In genomic region chr10:103396789-103397087, GRCh38 we compare ENCODE assay signal across 1 cellular context.
TF ChIP-seq lines count a peak whose summit lies in the region.

No MANE protein-coding gene starts in this region.

TF ChIP-seq in HepG2, 621 proteins besides CTCF, POLR2A, EP300 and RAD21 (continues in another document):
- TF ChIP-seq HMGXB4 (CRISPR knock-in tag; IDR thresholded peaks at IDR 0.05; ENCODE audit: borderline replicate concordance in 1 of 2, low read depth in 1 of 2), result peak in 1 of 2 experiments; percentile 3; a peak in 2 of 4 replicates
- TF ChIP-seq MTERF4 (CRISPR knock-in tag; IDR thresholded peaks at IDR 0.05), result peak; percentile 93; the same call in 1 of the 2 replicates
- TF ChIP-seq ZNF18 (CRISPR knock-in tag; IDR thresholded peaks at IDR 0.05; ENCODE audit: insufficient replicate concordance), result peak; percentile 73
- no peak for TF ChIP-seq ZFP36L2 (CRISPR knock-in tag; IDR thresholded peaks at IDR 0.05)
- 0 out of 2 replicates have a peak, but pooled peaks have one; percentile 6 for TF ChIP-seq HIVEP1 (CRISPR knock-in tag; IDR thresholded peaks at IDR 0.05)
- 0 out of 2 replicates have a peak, but pooled peaks have one; percentile 15 for TF ChIP-seq MED13 (CRISPR knock-in tag; IDR thresholded peaks at IDR 0.05)
- 0 out of 2 replicates have a peak, but pooled peaks have one; percentile 18 for TF ChIP-seq TOPORS (CRISPR knock-in tag; IDR thresholded peaks at IDR 0.05)
- 0 out of 2 replicates have a peak, but pooled peaks have one; percentile 0 for TF ChIP-seq ZNF792 (CRISPR knock-in tag; IDR thresholded peaks at IDR 0.05)
- 0 out of 2 replicates have a peak, but pooled peaks have one; percentile 47 for TF ChIP-seq NCOA1 (CRISPR knock-in tag; IDR thresholded peaks at IDR 0.05)
- TF ChIP-seq NAIF1 (CRISPR knock-in tag; IDR thresholded peaks at IDR 0.05; ENCODE audit: borderline replicate concordance), result 0 out of 2 replicates have a peak, but pooled peaks have one; percentile 4
- 0 out of 2 replicates have a peak, but pooled peaks have one; percentile 7 for TF ChIP-seq MXD4 (CRISPR knock-in tag; IDR thresholded peaks at IDR 0.05)
- TF ChIP-seq PRDM4 (CRISPR knock-in tag; IDR thresholded peaks at IDR 0.05; ENCODE audit: borderline replicate concordance), result 0 out of 2 replicates have a peak, but pooled peaks have one; percentile 46
- TF ChIP-seq ZNF577 (CRISPR knock-in tag; IDR thresholded peaks at IDR 0.05; ENCODE audit: borderline replicate concordance, low read depth), result no peak
- TF ChIP-seq HOXA3 (CRISPR knock-in tag; IDR thresholded peaks at IDR 0.05), result no peak
- TF ChIP-seq ZNF501 (CRISPR knock-in tag; IDR thresholded peaks at IDR 0.05), result peak; percentile 6; the same call in 1 of the 2 replicates
- TF ChIP-seq ZNF101 (CRISPR knock-in tag; IDR thresholded peaks at IDR 0.05; ENCODE audit: borderline replicate concordance, low read depth), result peak; percentile 14; the same call in 1 of the 2 replicates
- 0 out of 2 replicates have a peak, but pooled peaks have one; percentile 26 for TF ChIP-seq ZNF329 (CRISPR knock-in tag; IDR thresholded peaks at IDR 0.05; ENCODE audit: low read depth)
- no peak for TF ChIP-seq AGO2 (optimal IDR thresholded peaks at IDR 0.05; ENCODE audit: low read depth, low read length)
- TF ChIP-seq NKX3-1 (CRISPR knock-in tag; IDR thresholded peaks at IDR 0.05), result peak; percentile 5; the same call in 1 of the 2 replicates
- 0 out of 2 replicates have a peak, but pooled peaks have one; percentile 34 for TF ChIP-seq XBP1 (CRISPR knock-in tag; IDR thresholded peaks at IDR 0.05)
- TF ChIP-seq ZNF224 (CRISPR knock-in tag; IDR thresholded peaks at IDR 0.05), result 0 out of 2 replicates have a peak, but pooled peaks have one; percentile 1
- no peak for TF ChIP-seq DRAP1 (CRISPR knock-in tag; IDR thresholded peaks at IDR 0.05)
- 0 out of 2 replicates have a peak, but pooled peaks have one; percentile 67 for TF ChIP-seq ZNF414 (CRISPR knock-in tag; IDR thresholded peaks at IDR 0.05)
- 0 out of 2 replicates have a peak, but pooled peaks have one; percentile 11 for TF ChIP-seq ZGPAT (CRISPR knock-in tag; IDR thresholded peaks at IDR 0.05)
- 0 out of 2 replicates have a peak, but pooled peaks have one; percentile 5 for TF ChIP-seq WIZ (CRISPR knock-in tag; IDR thresholded peaks at IDR 0.05)
- TF ChIP-seq ZNF264 (CRISPR knock-in tag; IDR thresholded peaks at IDR 0.05), result peak; percentile 27; the same call in 1 of the 2 replicates
- peak; percentile 13; the same call in 1 of the 2 replicates for TF ChIP-seq ZNF280B (CRISPR knock-in tag; IDR thresholded peaks at IDR 0.05; ENCODE audit: borderline replicate concordance)
- TF ChIP-seq HMGXB3 (CRISPR knock-in tag; IDR thresholded peaks at IDR 0.05; ENCODE audit: borderline replicate concordance), result no peak
- TF ChIP-seq ZNF232 (CRISPR knock-in tag; IDR thresholded peaks at IDR 0.05; ENCODE audit: borderline replicate concordance), result no peak; the same call in 1 of the 2 replicates
- 0 out of 2 replicates have a peak, but pooled peaks have one; percentile 43 for TF ChIP-seq ZNF704 (CRISPR knock-in tag; IDR thresholded peaks at IDR 0.05; ENCODE audit: borderline replicate concordance)
- no peak for TF ChIP-seq KDM5B (CRISPR knock-in tag; IDR thresholded peaks at IDR 0.05; ENCODE audit: borderline replicate concordance)
- TF ChIP-seq YY1 (IDR thresholded peaks at IDR 0.05; ENCODE audit: insufficient read depth, insufficient replicate concordance, low read depth, low read length), result no peak
